Comparison of ENCODE assay signal across 9 cellular contexts in genomic region chr19:37470216-37470615, GRCh38. TPM values are rescaled to one million over a fixed set of nuclear protein-coding genes. Genes with fewer than 3 reads are reported as not detected.
DNase-seq lines count a peak whose midpoint lies in the region; ATAC-seq and TF ChIP-seq lines count a peak whose summit lies in the region.
"Had no signal": no experiment of that assay in that cellular context is flagged by ENCODE, and none has a peak within 500 bp of the region (broad histone marks: within the 10 kb centered on the region; RNA-seq: fewer than 3 reads in every experiment).

No MANE protein-coding gene starts in this region.

- DNase-seq in GM13976 (ENCODE audit: low spot score) = peak; percentile 7
- DNase-seq in RWPE2 (ENCODE audit: low spot score) = no peak
- DNase-seq in esophagus squamous epithelium (lab: John Stamatoyannopoulos, UW) = no peak
- DNase-seq in retinal pigment epithelial cell (ENCODE audit: low read depth) = no peak
- DNase-seq in SKM-1 treated with dmso at 0.1 percent for 144 hours (lab: John Stamatoyannopoulos, UW; ENCODE audit: unreplicated experiment) = no peak
- no peak for DNase-seq in medulla oblongata (ENCODE audit: extremely low spot score)
- no peak for DNase-seq in GDM1 (lab: John Stamatoyannopoulos, UW)
- DNase-seq: NK-92 treated with Interleukin-12 subunit alpha and Interleukin-12 subunit beta, amount 100 ng/mL, for 24 hours; stimulated activated CD8-positive, alpha-beta memory T cell treated with anti-CD3 and anti-CD28 coated beads, Interleukin-4, amount 100 ng/mL, for 48 hours had no signal

- H3K36me3 ChIP-seq in RWPE2 (ENCODE audit: low read depth) (peaks cover 11% of the 10 kb centered on the region), esophagus squamous epithelium (peaks cover 0 to 41% (median 0%) of the 10 kb centered on the region in 3 donors)

- H3K4me3 ChIP-seq in RWPE2 (ENCODE audit: severe bottlenecking) (peak overlapping the region; percentile 75), esophagus squamous epithelium (peak overlapping the region in 3 of 4 donors; percentile 70 to 82 (median 74)), retinal pigment epithelial cell (ENCODE audit: low read length) (peak overlapping the region; percentile 97)

- H3K27ac ChIP-seq in RWPE2 (ENCODE audit: poor library complexity, severe bottlenecking) (no peak overlapping the region), esophagus squamous epithelium (peak overlapping the region in 1 of 4 donors; percentile 96)

- in situ Hi-C loops in GM13976 (cut with MboI; ENCODE audit: low sequenced_read_pairs, unreplicated experiment) = no loop called here

- TF ChIP-seq CTCF in GM13976 (IDR thresholded peaks at IDR 0.05; ENCODE audit: borderline replicate concordance, control extremely low read depth, extremely low read depth, insufficient read depth, missing control alignments) = no peak
- TF ChIP-seq CTCF in RWPE2 (IDR thresholded peaks at IDR 0.05; ENCODE audit: poor library complexity, severe bottlenecking) = no peak
- TF ChIP-seq CTCF in esophagus squamous epithelium (IDR thresholded peaks at IDR 0.05) = no peak
- TF ChIP-seq CTCF in retinal pigment epithelial cell (conservative IDR thresholded peaks at IDR 0.05; ENCODE audit: low read depth, low read length) = no peak

- intact Hi-C loops in esophagus squamous epithelium (cut with DNase I) = no loop called here

- ATAC-seq in RWPE2 (ENCODE audit: low read depth) = no peak

- H3K27me3 ChIP-seq in RWPE2 (ENCODE audit: insufficient read depth, poor library complexity, severe bottlenecking) (no peaks in the 10 kb centered on the region), esophagus squamous epithelium (no peaks in the 10 kb centered on the region)

- WGBS in esophagus squamous epithelium, 2 donors = 69 to 70% methylated on average over 4 of the region's 4 CpGs

- no peak for TF ChIP-seq POLR2A in esophagus squamous epithelium (IDR thresholded peaks at IDR 0.05)

- H3K4me1 ChIP-seq in RWPE2 (ENCODE audit: insufficient read depth, poor library complexity, severe bottlenecking) = no peaks in the 10 kb centered on the region
- peaks cover 10 to 36% (median 10%) of the 10 kb centered on the region in 3 donors for H3K4me1 ChIP-seq in esophagus squamous epithelium

- no peaks in the 10 kb centered on the region for H3K9me3 ChIP-seq in RWPE2 (ENCODE audit: severe bottlenecking)
- H3K9me3 ChIP-seq in esophagus squamous epithelium = peaks cover 0 to 36% (median 19%) of the 10 kb centered on the region in 3 donors

RNA-seq across cellular contexts. Expression of gene ZNF570, which starts 1.1 kb away (rescaled TPM):
- 1 to 10 TPM; 2.2 to 7.2 (median 4.6) TPM for total RNA-seq in esophagus squamous epithelium

RNA-seq across cellular contexts. Expression of gene ZNF569, which starts 3.0 kb away (rescaled TPM):
- 1 to 10 TPM in 2 of 4 donors, under 1 TPM in 2; 0.61 to 2.7 (median 1.1) TPM for total RNA-seq in esophagus squamous epithelium

RNA-seq across cellular contexts. Expression of gene ZNF793, which starts 36.5 kb away (rescaled TPM):
- 1 to 10 TPM; 1.2 to 3.4 (median 2.0) TPM for total RNA-seq in esophagus squamous epithelium
